Comparison of ENCODE assay signal across 1 cellular context in genomic region chr19:17076539-17076919, GRCh38.
TF ChIP-seq lines count a peak whose summit lies in the region.

No MANE protein-coding gene starts in this region.

TF ChIP-seq in HepG2, 621 proteins besides CTCF, POLR2A, EP300 and RAD21 (continued from another document):
- TF ChIP-seq, protein P1, sequence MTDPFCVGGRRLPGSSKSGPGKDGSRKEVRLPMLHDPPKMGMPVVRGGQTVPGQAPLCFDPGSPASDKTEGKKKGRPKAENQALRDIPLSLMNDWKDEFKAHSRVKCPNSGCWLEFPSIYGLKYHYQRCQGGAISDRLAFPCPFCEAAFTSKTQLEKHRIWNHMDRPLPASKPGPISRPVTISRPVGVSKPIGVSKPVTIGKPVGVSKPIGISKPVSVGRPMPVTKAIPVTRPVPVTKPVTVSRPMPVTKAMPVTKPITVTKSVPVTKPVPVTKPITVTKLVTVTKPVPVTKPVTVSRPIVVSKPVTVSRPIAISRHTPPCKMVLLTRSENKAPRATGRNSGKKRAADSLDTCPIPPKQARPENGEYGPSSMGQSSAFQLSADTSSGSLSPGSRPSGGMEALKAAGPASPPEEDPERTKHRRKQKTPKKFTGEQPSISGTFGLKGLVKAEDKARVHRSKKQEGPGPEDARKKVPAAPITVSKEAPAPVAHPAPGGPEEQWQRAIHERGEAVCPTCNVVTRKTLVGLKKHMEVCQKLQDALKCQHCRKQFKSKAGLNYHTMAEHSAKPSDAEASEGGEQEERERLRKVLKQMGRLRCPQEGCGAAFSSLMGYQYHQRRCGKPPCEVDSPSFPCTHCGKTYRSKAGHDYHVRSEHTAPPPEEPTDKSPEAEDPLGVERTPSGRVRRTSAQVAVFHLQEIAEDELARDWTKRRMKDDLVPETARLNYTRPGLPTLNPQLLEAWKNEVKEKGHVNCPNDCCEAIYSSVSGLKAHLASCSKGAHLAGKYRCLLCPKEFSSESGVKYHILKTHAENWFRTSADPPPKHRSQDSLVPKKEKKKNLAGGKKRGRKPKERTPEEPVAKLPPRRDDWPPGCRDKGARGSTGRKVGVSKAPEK (CRISPR knock-in tag; IDR thresholded peaks at IDR 0.05; ENCODE audit: borderline replicate concordance): 0 out of 2 replicates have a peak, but pooled peaks have one; percentile 38
- TF ChIP-seq ZNF740 (CRISPR knock-in tag; IDR thresholded peaks at IDR 0.05): no peak
- TF ChIP-seq, protein P2, sequence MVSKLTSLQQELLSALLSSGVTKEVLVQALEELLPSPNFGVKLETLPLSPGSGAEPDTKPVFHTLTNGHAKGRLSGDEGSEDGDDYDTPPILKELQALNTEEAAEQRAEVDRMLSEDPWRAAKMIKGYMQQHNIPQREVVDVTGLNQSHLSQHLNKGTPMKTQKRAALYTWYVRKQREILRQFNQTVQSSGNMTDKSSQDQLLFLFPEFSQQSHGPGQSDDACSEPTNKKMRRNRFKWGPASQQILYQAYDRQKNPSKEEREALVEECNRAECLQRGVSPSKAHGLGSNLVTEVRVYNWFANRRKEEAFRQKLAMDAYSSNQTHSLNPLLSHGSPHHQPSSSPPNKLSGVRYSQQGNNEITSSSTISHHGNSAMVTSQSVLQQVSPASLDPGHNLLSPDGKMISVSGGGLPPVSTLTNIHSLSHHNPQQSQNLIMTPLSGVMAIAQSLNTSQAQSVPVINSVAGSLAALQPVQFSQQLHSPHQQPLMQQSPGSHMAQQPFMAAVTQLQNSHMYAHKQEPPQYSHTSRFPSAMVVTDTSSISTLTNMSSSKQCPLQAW (CRISPR knock-in tag; IDR thresholded peaks at IDR 0.05): no peak
- 0 out of 2 replicates have a peak, but pooled peaks have one; percentile 6 for TF ChIP-seq ZNF839 (CRISPR knock-in tag; IDR thresholded peaks at IDR 0.05; ENCODE audit: borderline replicate concordance)
- TF ChIP-seq RERE (CRISPR knock-in tag; IDR thresholded peaks at IDR 0.05; ENCODE audit: low read depth): no peak
